ENCODE assay signal across 20 cellular contexts in genomic region chr16:81455720-81456494, GRCh38. TPM values are rescaled to one million over a fixed set of nuclear protein-coding genes. Genes with fewer than 3 reads are reported as not detected.
A peak's percentile ranks its signal among the peaks of the same experiment; 100 is the strongest.
DNase-seq lines count a peak whose midpoint lies in the region; ATAC-seq and TF ChIP-seq lines count a peak whose summit lies in the region.
"Had no signal": no experiment of that assay in that cellular context is flagged by ENCODE, and none has a peak within 500 bp of the region (broad histone marks: within the 10 kb centered on the region; RNA-seq: fewer than 3 reads in every experiment).

No MANE protein-coding gene starts in this region.

- peak overlapping the region in 3 of 4 donors; percentile 78 to 85 (median 83) for H3K27ac ChIP-seq in Peyer's patch
- H3K27ac ChIP-seq in right lobe of liver, result peak overlapping the region; percentile 55 to 83 (median 80)
- H3K27ac ChIP-seq: C4-2B, dorsolateral prefrontal cortex, left ventricle myocardium inferior, prostate gland had no signal

- H3K9me3 Mint-ChIP-seq in activated CD8-positive, alpha-beta T cell treated with anti-CD3 and anti-CD28 coated beads, Interleukin-2, amount 10 ng/mL, durations not matched to agents 7 days and 5 days (ENCODE audit: insufficient read depth), result no peaks in the 10 kb centered on the region
- H3K9me3 Mint-ChIP-seq in activated CD8-positive, alpha-beta T cell treated with anti-CD3 and anti-CD28 coated beads for 36 hours, result peaks cover 6% of the 10 kb centered on the region
- peaks cover 3% of the 10 kb centered on the region for H3K9me3 Mint-ChIP-seq in stimulated activated effector memory CD8-positive, alpha-beta T cell treated with anti-CD3 and anti-CD28 coated beads, Interleukin-12 subunit alpha, Interleukin-12 subunit beta, amount 100 ng/mL, for 72 hours

- H3K36me3 ChIP-seq in Peyer's patch, result no peaks in the 10 kb centered on the region
- no peaks in the 10 kb centered on the region for H3K36me3 ChIP-seq in right lobe of liver
- H3K36me3 ChIP-seq: left ventricle myocardium inferior, prostate gland had no signal

- no peak for TF ChIP-seq CTCF in activated CD8-positive, alpha-beta T cell treated with anti-CD3 and anti-CD28 coated beads for 36 hours (IDR thresholded peaks at IDR 0.05)
- TF ChIP-seq CTCF in Peyer's patch (IDR thresholded peaks at IDR 0.05) (no peak), right lobe of liver (IDR thresholded peaks at IDR 0.05) (no peak)

- H3K27ac Mint-ChIP-seq in activated CD8-positive, alpha-beta T cell treated with anti-CD3 and anti-CD28 coated beads, Interleukin-2, amount 10 ng/mL, durations not matched to agents 7 days and 5 days, result peak overlapping the region; percentile 44
- no peak overlapping the region for H3K27ac Mint-ChIP-seq in activated CD8-positive, alpha-beta T cell treated with anti-CD3 and anti-CD28 coated beads for 36 hours
- H3K27ac Mint-ChIP-seq in stimulated activated effector memory CD8-positive, alpha-beta T cell treated with anti-CD3 and anti-CD28 coated beads, Interleukin-12 subunit alpha, Interleukin-12 subunit beta, amount 100 ng/mL, for 72 hours, result peak overlapping the region; percentile 68
- H3K27ac Mint-ChIP-seq: activated T-helper 17 cell treated with anti-CD3 and anti-CD28 coated beads, Interleukin-2, amount 50 U/mL, for 72 hours had no signal

- CTCF ChIA-PET in activated CD8-positive, alpha-beta T cell treated with anti-CD3 and anti-CD28 coated beads, Interleukin-2, amount 10 ng/mL, durations not matched to agents 7 days and 5 days (lab: Charles Lee), result no interaction called here
- CTCF ChIA-PET in activated CD8-positive, alpha-beta T cell treated with anti-CD3 and anti-CD28 coated beads for 36 hours (lab: Charles Lee), result interaction anchor here (1.1 to 1.6 kb wide), 2 partner anchors 25 to 52 kb away, joined by 3 read pairs; no protein-coding TSS in a partner anchor

- ATAC-seq in activated CD8-positive, alpha-beta T cell treated with anti-CD3 and anti-CD28 coated beads, Interleukin-2, amount 10 ng/mL, durations not matched to agents 7 days and 5 days, result no peak
- no peak for ATAC-seq in activated CD8-positive, alpha-beta T cell treated with anti-CD3 and anti-CD28 coated beads for 36 hours
- ATAC-seq in right lobe of liver (peak in 1 of 4 donors; percentile 3), HG03521 (IDR thresholded peaks at IDR 0.05; ENCODE audit: unreplicated experiment) (no peak)
- no peak for ATAC-seq in stimulated activated effector memory CD8-positive, alpha-beta T cell treated with anti-CD3 and anti-CD28 coated beads, Interleukin-12 subunit alpha, Interleukin-12 subunit beta, amount 100 ng/mL, for 72 hours
- ATAC-seq: activated T-helper 17 cell treated with anti-CD3 and anti-CD28 coated beads, Interleukin-2, amount 50 U/mL, for 72 hours; naive thymus-derived CD4-positive, alpha-beta T cell; Right ventricle myocardium inferior had no signal

- WGBS in right lobe of liver (ENCODE audit: insufficient coverage, low coverage, low lambda C conversion rate, missing lambda C conversion rate), result 41% methylated on average over 9 of the region's 17 CpGs

- DNase-seq in activated CD8-positive, alpha-beta T cell treated with anti-CD3 and anti-CD28 coated beads, Interleukin-2, amount 10 ng/mL, durations not matched to agents 7 days and 5 days, result no peak
- no peak for DNase-seq in activated CD8-positive, alpha-beta T cell treated with anti-CD3 and anti-CD28 coated beads for 36 hours
- DNase-seq in Peyer's patch (no peak), right lobe of liver (no peak), SHP77 (lab: John Stamatoyannopoulos, UW) (no peak), NCI-H345 (lab: John Stamatoyannopoulos, UW) (no peak)
- DNase-seq in stimulated activated effector memory CD8-positive, alpha-beta T cell treated with anti-CD3 and anti-CD28 coated beads, Interleukin-12 subunit alpha, Interleukin-12 subunit beta, amount 100 ng/mL, for 72 hours (ENCODE audit: low spot score in 2 of 2), result no peak
- DNase-seq: amygdala; dorsolateral prefrontal cortex; GOT3; left ventricle myocardium inferior; MV-4-11; naive thymus-derived CD4-positive, alpha-beta T cell; NCI-H2029; stimulated activated CD8-positive, alpha-beta memory T cell treated with anti-CD3 and anti-CD28 coated beads, Interleukin-4, amount 100 ng/mL, for 48 hours had no signal

- H3K4me1 ChIP-seq in Peyer's patch, result peaks cover 0 to 89% (median 12%) of the 10 kb centered on the region in 4 donors
- H3K4me1 ChIP-seq in right lobe of liver, result peaks cover 0 to 72% (median 40%) of the 10 kb centered on the region in 4 donors
- H3K4me1 ChIP-seq: prostate gland had no signal

- H3K27me3 Mint-ChIP-seq in activated CD8-positive, alpha-beta T cell treated with anti-CD3 and anti-CD28 coated beads, Interleukin-2, amount 10 ng/mL, durations not matched to agents 7 days and 5 days (ENCODE audit: low read depth), result no peaks in the 10 kb centered on the region
- no peaks in the 10 kb centered on the region for H3K27me3 Mint-ChIP-seq in activated CD8-positive, alpha-beta T cell treated with anti-CD3 and anti-CD28 coated beads for 36 hours
- H3K27me3 Mint-ChIP-seq: activated T-helper 17 cell treated with anti-CD3 and anti-CD28 coated beads, Interleukin-2, amount 50 U/mL, for 72 hours; naive thymus-derived CD4-positive, alpha-beta T cell had no signal

- no peaks in the 10 kb centered on the region for H3K27me3 ChIP-seq in Peyer's patch
- H3K27me3 ChIP-seq in right lobe of liver, result no peaks in the 10 kb centered on the region
- H3K27me3 ChIP-seq: dorsolateral prefrontal cortex had no signal

- H3K4me3 Mint-ChIP-seq in activated CD8-positive, alpha-beta T cell treated with anti-CD3 and anti-CD28 coated beads, Interleukin-2, amount 10 ng/mL, durations not matched to agents 7 days and 5 days, result no peak overlapping the region
- no peak overlapping the region for H3K4me3 Mint-ChIP-seq in activated CD8-positive, alpha-beta T cell treated with anti-CD3 and anti-CD28 coated beads for 36 hours
- H3K4me3 Mint-ChIP-seq in stimulated activated effector memory CD8-positive, alpha-beta T cell treated with anti-CD3 and anti-CD28 coated beads, Interleukin-12 subunit alpha, Interleukin-12 subunit beta, amount 100 ng/mL, for 72 hours, result no peak overlapping the region
- H3K4me3 Mint-ChIP-seq: activated T-helper 17 cell treated with anti-CD3 and anti-CD28 coated beads, Interleukin-2, amount 50 U/mL, for 72 hours; naive thymus-derived CD4-positive, alpha-beta T cell had no signal

- H3K4me3 ChIP-seq in Peyer's patch (peak overlapping the region in 1 of 4 donors; percentile 39), right lobe of liver (peak overlapping the region; percentile 18 to 59 (median 44))
- H3K4me3 ChIP-seq: dorsolateral prefrontal cortex, left ventricle myocardium inferior, prostate gland had no signal

- POLR2A ChIA-PET in activated CD8-positive, alpha-beta T cell treated with anti-CD3 and anti-CD28 coated beads, Interleukin-2, amount 10 ng/mL, durations not matched to agents 7 days and 5 days (lab: Charles Lee), result no interaction called here
- POLR2A ChIA-PET in activated CD8-positive, alpha-beta T cell treated with anti-CD3 and anti-CD28 coated beads for 36 hours (lab: Charles Lee), result interaction anchor here (0.9 to 1.2 kb wide), 2 partner anchors 14 to 25 kb away, joined by 3 to 5 read pairs; no protein-coding TSS in a partner anchor

- TF ChIP-seq POLR2A in Peyer's patch (IDR thresholded peaks at IDR 0.05), result no peak
- no peak for TF ChIP-seq POLR2A in right lobe of liver (IDR thresholded peaks at IDR 0.05)

- intact Hi-C loops in activated CD8-positive, alpha-beta T cell treated with anti-CD3 and anti-CD28 coated beads for 36 hours (cut with micrococcal nuclease), result no loop called here
- intact Hi-C loops in right lobe of liver (cut with DNase I), result loop anchor here (5.0 to 10.0 kb wide), 2 partner anchors 36 to 79 kb away; no protein-coding TSS in a partner anchor

- H3K36me3 Mint-ChIP-seq in activated CD8-positive, alpha-beta T cell treated with anti-CD3 and anti-CD28 coated beads, Interleukin-2, amount 10 ng/mL, durations not matched to agents 7 days and 5 days (ENCODE audit: low read depth), result peaks cover 38% of the 10 kb centered on the region
- H3K36me3 Mint-ChIP-seq in activated CD8-positive, alpha-beta T cell treated with anti-CD3 and anti-CD28 coated beads for 36 hours (ENCODE audit: low read depth), result peaks cover 26% of the 10 kb centered on the region
- H3K36me3 Mint-ChIP-seq in stimulated activated effector memory CD8-positive, alpha-beta T cell treated with anti-CD3 and anti-CD28 coated beads, Interleukin-12 subunit alpha, Interleukin-12 subunit beta, amount 100 ng/mL, for 72 hours, result peaks cover 11% of the 10 kb centered on the region

- peaks cover 61% of the 10 kb centered on the region for H3K4me1 Mint-ChIP-seq in activated CD8-positive, alpha-beta T cell treated with anti-CD3 and anti-CD28 coated beads, Interleukin-2, amount 10 ng/mL, durations not matched to agents 7 days and 5 days (ENCODE audit: low read depth)
- peaks cover 49% of the 10 kb centered on the region for H3K4me1 Mint-ChIP-seq in activated CD8-positive, alpha-beta T cell treated with anti-CD3 and anti-CD28 coated beads for 36 hours (ENCODE audit: low read depth)
- H3K4me1 Mint-ChIP-seq in stimulated activated effector memory CD8-positive, alpha-beta T cell treated with anti-CD3 and anti-CD28 coated beads, Interleukin-12 subunit alpha, Interleukin-12 subunit beta, amount 100 ng/mL, for 72 hours, result peaks cover 91% of the 10 kb centered on the region

- H3K9me3 ChIP-seq in Peyer's patch (no peaks in the 10 kb centered on the region), right lobe of liver (no peaks in the 10 kb centered on the region)
- H3K9me3 ChIP-seq: left ventricle myocardium inferior, prostate gland had no signal

RNA-seq across cellular contexts. Expression of gene CMIP, which starts 11.3 kb away (rescaled TPM):
- total RNA-seq in activated CD8-positive, alpha-beta T cell treated with anti-CD3 and anti-CD28 coated beads, Interleukin-2, amount 10 ng/mL, durations not matched to agents 7 days and 5 days, result 10 to 100 TPM; 62.5 to 70.4 TPM
- total RNA-seq in activated CD8-positive, alpha-beta T cell treated with anti-CD3 and anti-CD28 coated beads for 36 hours, result 10 to 100 TPM; 37.6 to 38.5 TPM
- 100 to 1,000 TPM in 1 of 4 donors, 10 to 100 TPM in 3; 44.6 to 152 (median 76.5) TPM for total RNA-seq in Peyer's patch
- total RNA-seq in right lobe of liver, result 10 to 100 TPM; 12.2 to 23.0 (median 16.5) TPM
